8 cellular contexts compared by ENCODE assay signal in the genomic region with DNA sequence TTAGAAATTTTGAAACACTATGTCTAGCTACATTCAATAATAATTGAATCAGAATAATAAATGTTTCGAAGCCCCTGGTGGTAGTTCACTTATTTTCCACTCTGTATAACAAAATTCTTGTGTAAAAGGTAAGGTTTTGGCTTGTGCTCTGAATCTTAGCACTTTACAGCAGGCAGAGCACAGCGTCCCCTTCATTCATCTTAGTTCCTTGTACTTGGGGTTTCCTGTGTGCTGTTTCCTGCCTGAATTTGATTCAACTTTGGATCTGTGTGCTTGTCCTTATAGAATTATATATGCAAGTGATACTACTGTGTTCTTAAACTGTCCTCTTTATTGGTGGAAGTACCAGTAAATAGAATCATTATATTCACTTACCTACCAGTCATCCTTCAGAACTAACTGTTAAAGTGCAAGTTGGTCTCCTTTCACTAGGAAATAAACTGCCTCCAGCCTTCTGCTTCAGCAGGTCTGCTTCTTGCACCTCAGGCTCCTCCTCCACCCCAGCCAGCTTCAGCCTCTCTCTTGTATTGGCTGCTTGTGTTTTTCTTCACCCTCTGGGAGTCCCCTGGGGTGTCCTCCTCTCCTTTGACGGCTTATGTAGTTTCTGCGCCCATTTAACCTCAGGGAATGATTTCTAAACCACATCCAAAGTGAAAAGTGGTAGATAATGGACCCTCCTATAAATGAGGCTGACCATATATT. TPM values are rescaled to one million over a fixed set of nuclear protein-coding genes. Genes with fewer than 3 reads are reported as not detected.
DNase-seq lines count a peak whose midpoint lies in the region; ATAC-seq lines count a peak whose summit lies in the region.

No MANE protein-coding gene starts in this region.

- peaks cover 6% of the 10 kb centered on the region for H3K4me1 ChIP-seq in mesodermal cell (ENCODE audit: control insufficient read depth, insufficient read depth, low read length, poor library complexity, severe bottlenecking)

- no peak overlapping the region for H3K4me3 ChIP-seq in mesodermal cell (ENCODE audit: extremely low read depth, insufficient read depth, low read length, poor library complexity, severe bottlenecking)

- H3K9me3 ChIP-seq in mesodermal cell (ENCODE audit: control insufficient read depth, low read length) = no peaks in the 10 kb centered on the region

- 8% methylated on average over 2 of the region's 4 CpGs; no CpG with 5 or more reads in 1 of the 2 experiments for WGBS in mesodermal cell (ENCODE audit: insufficient coverage in 2 of 2), 2 experiments

- ATAC-seq in HG03571 (IDR thresholded peaks at IDR 0.05; ENCODE audit: unreplicated experiment) (peak; percentile 59), HG03039 (IDR thresholded peaks at IDR 0.05; ENCODE audit: unreplicated experiment) (no peak), HG03097 (IDR thresholded peaks at IDR 0.05; ENCODE audit: low FRiP score, unreplicated experiment) (no peak)

- DNase-seq in DMS 273 treated with DMSO at 0.1 percent for 48 hours (lab: John Stamatoyannopoulos, UW) = peak; percentile 63
- DNase-seq in caudate nucleus (lab: John Stamatoyannopoulos, UW) = peak in 1 of 61 donors; percentile 13
- no peak for DNase-seq in stimulated activated CD4-positive, alpha-beta T cell treated with anti-CD3 and anti-CD28 coated beads, Interleukin-2, amount 100 ng/mL, for 48 hours
- DNase-seq in OCI-M2 (lab: John Stamatoyannopoulos, UW; ENCODE audit: unreplicated experiment) = no peak

- H3K27ac ChIP-seq in caudate nucleus (ENCODE audit: low read depth, low read length) (peak overlapping the region; percentile 88), mesodermal cell (ENCODE audit: low read depth, low read length, severe bottlenecking) (peak overlapping the region; percentile 26)

- peaks cover 6% of the 10 kb centered on the region for H3K36me3 ChIP-seq in mesodermal cell (ENCODE audit: control insufficient read depth, insufficient read depth, low read length)

RNA-seq across cellular contexts. Expression of a gene that starts 28.8 kb away (rescaled TPM):
- 15.8 TPM for polyA plus RNA-seq in mesodermal cell (2013, experiment 1 of 2)
- polyA plus RNA-seq in mesodermal cell (2013, experiment 2 of 2) = 17.9 TPM
